ENCODE assay signal across 8 cellular contexts in genomic region chr2:113157897-113158753, GRCh38. TPM values are rescaled to one million over a fixed set of nuclear protein-coding genes. Genes with fewer than 3 reads are reported as not detected.
DNase-seq lines count a peak whose midpoint lies in the region; ATAC-seq and TF ChIP-seq lines count a peak whose summit lies in the region.

No MANE protein-coding gene starts in this region.

- H3K4me3 Mint-ChIP-seq in activated naive CD8-positive, alpha-beta T cell treated with anti-CD3 and anti-CD28 coated beads for 36 hours, result peak overlapping the region; percentile 87

- H3K36me3 Mint-ChIP-seq in activated naive CD8-positive, alpha-beta T cell treated with anti-CD3 and anti-CD28 coated beads for 36 hours, result no peaks in the 10 kb centered on the region

- H3K4me1 Mint-ChIP-seq in activated naive CD8-positive, alpha-beta T cell treated with anti-CD3 and anti-CD28 coated beads for 36 hours, result peaks cover 24% of the 10 kb centered on the region

- H3K9me3 ChIP-seq in A673 (ENCODE audit: low read depth, low read length, poor library complexity, severe bottlenecking) (no peaks in the 10 kb centered on the region), HAP-1 (no peaks in the 10 kb centered on the region), upper lobe of left lung (no peaks in the 10 kb centered on the region)

- in situ Hi-C loops in HAP-1 (cut with MboI; ENCODE audit: low sequenced_read_pairs), result no loop called here

- DNase-seq in A673 (ENCODE audit: low spot score) (no peak), HAP-1 (ENCODE audit: low spot score in 2 of 2) (no peak), left lobe of liver (ENCODE audit: low spot score) (peak; percentile 57), upper lobe of left lung (no peak), SIG-M5 treated with dmso at 0.1 percent for 504 hours (lab: John Stamatoyannopoulos, UW; ENCODE audit: unreplicated experiment) (no peak), NOMO-1 treated with dmso at 0.1 percent for 144 hours (lab: John Stamatoyannopoulos, UW; ENCODE audit: unreplicated experiment) (no peak)
- DNase-seq in activated naive CD8-positive, alpha-beta T cell treated with anti-CD3 and anti-CD28 coated beads for 36 hours, result no peak

- TF ChIP-seq CTCF in A673 (conservative IDR thresholded peaks at IDR 0.05; ENCODE audit: low read depth, low read length), result no peak
- no peak for TF ChIP-seq CTCF in upper lobe of left lung (IDR thresholded peaks at IDR 0.05)

- POLR2A ChIA-PET in A673 (lab: Charles Lee; ENCODE audit: low non-redundant PET), result no interaction called here

- H3K4me3 ChIP-seq in A673 (ENCODE audit: low read depth, low read length, poor library complexity, severe bottlenecking), result peak overlapping the region; percentile 45
- peak overlapping the region; percentile 25 for H3K4me3 ChIP-seq in HAP-1
- peak overlapping the region in 3 of 4 donors; percentile 57 to 71 (median 64) for H3K4me3 ChIP-seq in upper lobe of left lung

- H3K27me3 ChIP-seq in A673 (replicated peaks; ENCODE audit: insufficient read depth, low read depth, low read length, poor library complexity) (peaks cover 13% of the 10 kb centered on the region), HAP-1 (ENCODE audit: low read depth) (0 out of 2 replicates have a peak, but pooled peaks cover 4% of the 10 kb centered on the region), upper lobe of left lung (no peaks in the 10 kb centered on the region)

- H3K4me1 ChIP-seq in A673 (ENCODE audit: insufficient read depth, low read length, poor library complexity, severe bottlenecking) (no peaks in the 10 kb centered on the region), HAP-1 (no peaks in the 10 kb centered on the region; the same call in 1 of the 2 replicates), upper lobe of left lung (peaks cover 5 to 17% (median 10%) of the 10 kb centered on the region in 4 donors)

- no TSS peak for BruUV-seq in A673 (replicated peaks; lab: Mats Ljungman, UMichigan)

- H3K9me3 Mint-ChIP-seq in activated naive CD8-positive, alpha-beta T cell treated with anti-CD3 and anti-CD28 coated beads for 36 hours, result no peaks in the 10 kb centered on the region

- H3K27ac Mint-ChIP-seq in activated naive CD8-positive, alpha-beta T cell treated with anti-CD3 and anti-CD28 coated beads for 36 hours, result peak overlapping the region; percentile 81

- no peak for TF ChIP-seq POLR2A in upper lobe of left lung (IDR thresholded peaks at IDR 0.05)

- peak; percentile 47 for ATAC-seq in left lobe of liver
- ATAC-seq in upper lobe of left lung (ENCODE audit: low FRiP score in 2 of 2), result peak; percentile 16 to 26
- ATAC-seq in HG03565 (IDR thresholded peaks at IDR 0.05; ENCODE audit: unreplicated experiment), result no peak

- H3K36me3 ChIP-seq in A673 (ENCODE audit: insufficient read depth, low read length, poor library complexity, severe bottlenecking) (no peaks in the 10 kb centered on the region), HAP-1 (replicated peaks) (no peaks in the 10 kb centered on the region), upper lobe of left lung (no peaks in the 10 kb centered on the region)

- WGBS in upper lobe of left lung, 2 donors, result 54 to 64% methylated on average over 7 to 10 of the region's 10 CpGs

- intact Hi-C loops in A673 (cut with micrococcal nuclease; ENCODE audit: unreplicated experiment), result no loop called here

- no peak for TF ChIP-seq EP300 in upper lobe of left lung (IDR thresholded peaks at IDR 0.05)

- CTCF ChIA-PET in A673 (lab: Charles Lee), result no interaction called here

- H3K27me3 Mint-ChIP-seq in activated naive CD8-positive, alpha-beta T cell treated with anti-CD3 and anti-CD28 coated beads for 36 hours, result no peaks in the 10 kb centered on the region

- H3K27ac ChIP-seq in A673 (ENCODE audit: low read depth, low read length, poor library complexity, severe bottlenecking) (no peak overlapping the region), upper lobe of left lung (peak overlapping the region in 3 of 4 donors; percentile 68 to 84 (median 71))

RNA-seq across cellular contexts. Expression of gene PSD4, which starts 15.6 kb away (rescaled TPM):
- total RNA-seq in A673 (2021) (0.60 and 1.8 TPM in 2 replicates), left lobe of liver (60.3 TPM), upper lobe of left lung (100 to 1,000 TPM in 1 of 6 donors, 10 to 100 TPM in 5; 44.0 to 101 (median 60.4) TPM)
- total RNA-seq in activated naive CD8-positive, alpha-beta T cell treated with anti-CD3 and anti-CD28 coated beads for 36 hours, result 100 to 1,000 TPM; 194 to 198 TPM

RNA-seq across cellular contexts. Expression of gene IL1RN, which starts 30.7 kb away (rescaled TPM):
- total RNA-seq in A673 (2021), result not detected in 2 replicates
- total RNA-seq in activated naive CD8-positive, alpha-beta T cell treated with anti-CD3 and anti-CD28 coated beads for 36 hours, result under 1 TPM; 0.19 to 0.30 TPM
- total RNA-seq in left lobe of liver, result 16.0 TPM
- 10 to 100 TPM in 3 of 6 donors, 1 to 10 TPM in 3; 2.0 to 40.6 (median 7.9) TPM for total RNA-seq in upper lobe of left lung

Comparison
In these comparisons a context has a peak if more than half of its experiments do, and no peak if none do; other contexts are left out.
1. RNA of gene PSD4, which starts 15.6 kb away (total RNA-seq): 194 to 198 TPM in activated naive CD8-positive, alpha-beta T cell treated with anti-CD3 and anti-CD28 coated beads for 36 hours, 44.0 to 101 TPM in upper lobe of left lung and 60.3 TPM in left lobe of liver (single experiment); 0.60 to 1.8 TPM in A673; every median in the first group is over 10 times any median in the second.
2. Peak in every context shown above with its lines, with median percentiles within 50 percentile points of each other: H3K4me3 ChIP-seq.